ENCODE assay signal across 10 cellular contexts in genomic region chr5:36459191-36460135, GRCh38.
A peak's percentile ranks its signal among the peaks of the same experiment; 100 is the strongest.
DNase-seq lines count a peak whose midpoint lies in the region; ATAC-seq, FAIRE-seq and TF ChIP-seq lines count a peak whose summit lies in the region.
"Had no signal": no experiment of that assay in that cellular context is flagged by ENCODE, and none has a peak within 500 bp of the region (broad histone marks: within the 10 kb centered on the region; RNA-seq: fewer than 3 reads in every experiment).

No MANE protein-coding gene starts in this region.

- H3K9me3 ChIP-seq in hepatocyte (ENCODE audit: low read depth): no peaks in the 10 kb centered on the region
- H3K9me3 ChIP-seq: neutrophil had no signal

- H3K4me2 ChIP-seq in hepatocyte: peak overlapping the region; percentile 56

- H3K27me3 Mint-ChIP-seq in activated T-helper 1 cell treated with anti-CD3 and anti-CD28 coated beads, Interleukin-12 subunit alpha, Interleukin-12 subunit beta, Interleukin-2, Interleukin-4 antibody, amounts not matched to agents 30 ng/mL and 10 ng/mL and 1 ng/mL, durations not matched to agents 14 hours and 24 hours and 36 hours (ENCODE audit: insufficient read depth): peaks cover 3% of the 10 kb centered on the region

- no peaks in the 10 kb centered on the region for H3K9me2 ChIP-seq in hepatocyte (replicated peaks; ENCODE audit: insufficient read depth)

- no peaks in the 10 kb centered on the region for H3K27me3 ChIP-seq in hepatocyte
- H3K27me3 ChIP-seq: neutrophil had no signal

- H3K79me2 ChIP-seq in hepatocyte: no peaks in the 10 kb centered on the region

- peaks cover 7% of the 10 kb centered on the region for H3K4me1 ChIP-seq in hepatocyte (ENCODE audit: insufficient read depth)

- no peak for TF ChIP-seq POLR2A in GM12892 (IDR thresholded peaks at IDR 0.05; ENCODE audit: low read depth, low read length)

- no peaks in the 10 kb centered on the region for H3K9me3 Mint-ChIP-seq in activated T-helper 1 cell treated with anti-CD3 and anti-CD28 coated beads, Interleukin-12 subunit alpha, Interleukin-12 subunit beta, Interleukin-2, Interleukin-4 antibody, amounts not matched to agents 30 ng/mL and 10 ng/mL and 1 ng/mL, durations not matched to agents 14 hours and 24 hours and 36 hours

- no peak overlapping the region for H3K4me3 ChIP-seq in GM12865 (ENCODE audit: low read depth, low read length)
- H3K4me3 ChIP-seq in hepatocyte: no peak overlapping the region

- no peaks in the 10 kb centered on the region for H3K36me3 Mint-ChIP-seq in activated T-helper 1 cell treated with anti-CD3 and anti-CD28 coated beads, Interleukin-12 subunit alpha, Interleukin-12 subunit beta, Interleukin-2, Interleukin-4 antibody, amounts not matched to agents 30 ng/mL and 10 ng/mL and 1 ng/mL, durations not matched to agents 14 hours and 24 hours and 36 hours (ENCODE audit: low read depth)

- no peak overlapping the region for H3K27ac Mint-ChIP-seq in activated T-helper 1 cell treated with anti-CD3 and anti-CD28 coated beads, Interleukin-12 subunit alpha, Interleukin-12 subunit beta, Interleukin-2, Interleukin-4 antibody, amounts not matched to agents 30 ng/mL and 10 ng/mL and 1 ng/mL, durations not matched to agents 14 hours and 24 hours and 36 hours

- DNase-seq in ACHN: peak; percentile 11
- DNase-seq in GM12865 (ENCODE audit: low read depth): peak; percentile 17
- DNase-seq in OCI-M1 (lab: John Stamatoyannopoulos, UW): peak; percentile 49
- DNase-seq in hepatocyte (ENCODE audit: low spot score): no peak
- DNase-seq in activated T-helper 1 cell treated with anti-CD3 and anti-CD28 coated beads, Interleukin-12 subunit alpha, Interleukin-12 subunit beta, Interleukin-2, Interleukin-4 antibody, amounts not matched to agents 30 ng/mL and 10 ng/mL and 1 ng/mL, durations not matched to agents 14 hours and 24 hours and 36 hours (ENCODE audit: low spot score): no peak
- no peak for DNase-seq in left ventricle myocardium superior
- no peak for DNase-seq in GM12892 (ENCODE audit: insufficient read length)
- DNase-seq: SW 1271 had no signal

- no peaks in the 10 kb centered on the region for H3K4me1 Mint-ChIP-seq in activated T-helper 1 cell treated with anti-CD3 and anti-CD28 coated beads, Interleukin-12 subunit alpha, Interleukin-12 subunit beta, Interleukin-2, Interleukin-4 antibody, amounts not matched to agents 30 ng/mL and 10 ng/mL and 1 ng/mL, durations not matched to agents 14 hours and 24 hours and 36 hours (ENCODE audit: low read depth)

- no peak overlapping the region for H3K4me3 Mint-ChIP-seq in activated T-helper 1 cell treated with anti-CD3 and anti-CD28 coated beads, Interleukin-12 subunit alpha, Interleukin-12 subunit beta, Interleukin-2, Interleukin-4 antibody, amounts not matched to agents 30 ng/mL and 10 ng/mL and 1 ng/mL, durations not matched to agents 14 hours and 24 hours and 36 hours

- H3K36me3 ChIP-seq in hepatocyte (replicated peaks; ENCODE audit: insufficient read depth, low read depth): no peaks in the 10 kb centered on the region
- H3K36me3 ChIP-seq: neutrophil had no signal

- FAIRE-seq in GM12892 (lab: Jason Lieb, UNC): no peak

- intact Hi-C loops in activated T-helper 1 cell treated with anti-CD3 and anti-CD28 coated beads, Interleukin-12 subunit alpha, Interleukin-12 subunit beta, Interleukin-2, Interleukin-4 antibody, amounts not matched to agents 30 ng/mL and 10 ng/mL and 1 ng/mL, durations not matched to agents 14 hours and 24 hours and 36 hours (cut with micrococcal nuclease): loop anchor here (1.0 kb wide), 1 partner anchor 194 kb away; no protein-coding TSS in a partner anchor
- intact Hi-C loops in left ventricle myocardium superior (cut with micrococcal nuclease): no loop called here

- ATAC-seq in left ventricle myocardium superior (no peak), HG02938 (IDR thresholded peaks at IDR 0.05; ENCODE audit: unreplicated experiment) (no peak)

- 70% methylated on average over 5 of the region's 5 CpGs for WGBS in hepatocyte (ENCODE audit: low lambda C conversion rate, missing lambda C conversion rate)

- in situ Hi-C loops in ACHN (cut with HindIII; ENCODE audit: low pct_ligation_motif_present, low pct_unique_long_range_greater_than_20kb, low sequenced_read_pairs): no loop called here

- peak overlapping the region; percentile 67 for H3K27ac ChIP-seq in hepatocyte
- H3K27ac ChIP-seq: neutrophil had no signal

- peak overlapping the region; percentile 61 for H2AFZ ChIP-seq in hepatocyte

- peak; percentile 40 for TF ChIP-seq CTCF in GM12865 (IDR thresholded peaks at IDR 0.05; ENCODE audit: insufficient read depth, low read depth, low read length, missing control alignments)
- TF ChIP-seq CTCF in hepatocyte (IDR thresholded peaks at IDR 0.05; ENCODE audit: poor library complexity): peak; percentile 31

- no peaks in the 10 kb centered on the region for H4K20me1 ChIP-seq in hepatocyte (ENCODE audit: insufficient read depth, poor library complexity, severe bottlenecking)

Comparison
In these comparisons a context has a peak if more than half of its experiments do, and no peak if none do; other contexts are left out.
1. DNase-seq: peak in ACHN (single experiment), GM12865 (single experiment) and OCI-M1 (single experiment); none in hepatocyte (single experiment), activated T-helper 1 cell treated with anti-CD3 and anti-CD28 coated beads, Interleukin-12 subunit alpha, Interleukin-12 subunit beta, Interleukin-2, Interleukin-4 antibody, amounts not matched to agents 30 ng/mL and 10 ng/mL and 1 ng/mL, durations not matched to agents 14 hours and 24 hours and 36 hours (single experiment), left ventricle myocardium superior (single experiment) and GM12892 (single experiment).